17 cellular contexts compared by ENCODE assay signal in genomic region chr1:227781314-227781930, GRCh38. TPM values are rescaled to one million over a fixed set of nuclear protein-coding genes. Genes with fewer than 3 reads are reported as not detected.
DNase-seq lines count a peak whose midpoint lies in the region; ATAC-seq and TF ChIP-seq lines count a peak whose summit lies in the region.
"Had no signal": no experiment of that assay in that cellular context is flagged by ENCODE, and none has a peak within 500 bp of the region (broad histone marks: within the 10 kb centered on the region; RNA-seq: fewer than 3 reads in every experiment).

No MANE protein-coding gene starts in this region.

- H3K27me3 ChIP-seq in sigmoid colon (no peaks in the 10 kb centered on the region), tibial nerve (no peaks in the 10 kb centered on the region)

- H3K36me3 ChIP-seq in sigmoid colon: peaks cover 0 to 17% (median 5%) of the 10 kb centered on the region in 4 donors
- H3K36me3 ChIP-seq in tibial nerve: peaks cover 0 to 46% (median 0%) of the 10 kb centered on the region in 3 donors

- H3K4me1 ChIP-seq in sigmoid colon: peaks cover 0 to 20% (median 11%) of the 10 kb centered on the region in 4 donors
- peaks cover 0 to 7% (median 1%) of the 10 kb centered on the region in 4 donors for H3K4me1 ChIP-seq in tibial nerve

- no peak for TF ChIP-seq CTCF in sigmoid colon (IDR thresholded peaks at IDR 0.05)
- no peak for TF ChIP-seq CTCF in tibial nerve (IDR thresholded peaks at IDR 0.05)

- no peak overlapping the region for H3K27ac Mint-ChIP-seq in stimulated activated naive CD8-positive, alpha-beta T cell treated with anti-CD3 and anti-CD28 coated beads, Interleukin-15, amount 100 ng/mL, for 72 hours
- H3K27ac Mint-ChIP-seq: CD8-positive, alpha-beta T cell had no signal

- WGBS in sigmoid colon, 2 donors: 95 to 96% methylated on average over 15 of the region's 15 CpGs
- WGBS in tibial nerve, 2 donors: 90 to 92% methylated on average over 12 to 14 of the region's 15 CpGs

- no peak for TF ChIP-seq EP300 in sigmoid colon (IDR thresholded peaks at IDR 0.05)
- no peak for TF ChIP-seq EP300 in tibial nerve (IDR thresholded peaks at IDR 0.05)

- H3K4me3 ChIP-seq in sigmoid colon: no peak overlapping the region
- no peak overlapping the region for H3K4me3 ChIP-seq in tibial nerve

- no peak for TF ChIP-seq POLR2A in sigmoid colon (IDR thresholded peaks at IDR 0.05)
- TF ChIP-seq POLR2A in tibial nerve (IDR thresholded peaks at IDR 0.05): no peak

- intact Hi-C loops in sigmoid colon (cut with DNase I): no loop called here

- H3K27ac ChIP-seq in sigmoid colon (no peak overlapping the region), tibial nerve (no peak overlapping the region)

- H3K9me3 ChIP-seq in sigmoid colon (no peaks in the 10 kb centered on the region), tibial nerve (no peaks in the 10 kb centered on the region)

- H3K9me3 Mint-ChIP-seq in stimulated activated naive CD8-positive, alpha-beta T cell treated with anti-CD3 and anti-CD28 coated beads, Interleukin-15, amount 100 ng/mL, for 72 hours: no peaks in the 10 kb centered on the region
- H3K9me3 Mint-ChIP-seq: CD8-positive, alpha-beta T cell had no signal

- H3K4me1 Mint-ChIP-seq in stimulated activated naive CD8-positive, alpha-beta T cell treated with anti-CD3 and anti-CD28 coated beads, Interleukin-15, amount 100 ng/mL, for 72 hours: peaks cover 10% of the 10 kb centered on the region

- H3K4me3 Mint-ChIP-seq in stimulated activated naive CD8-positive, alpha-beta T cell treated with anti-CD3 and anti-CD28 coated beads, Interleukin-15, amount 100 ng/mL, for 72 hours: no peak overlapping the region
- H3K4me3 Mint-ChIP-seq: CD8-positive, alpha-beta T cell had no signal

- DNase-seq in stimulated activated naive CD8-positive, alpha-beta T cell treated with anti-CD3 and anti-CD28 coated beads, Interleukin-15, amount 100 ng/mL, for 72 hours: no peak
- DNase-seq in stimulated activated naive CD8-positive, alpha-beta T cell treated with anti-CD3 and anti-CD28 coated beads, Interleukin-15, Interleukin-2, amounts not matched to agents 100 U/mL and 50 U/mL, for 24 hours: no peak
- peak; percentile 47 for DNase-seq in islet precursor cell
- DNase-seq in sigmoid colon: peak; percentile 49
- no peak for DNase-seq in 8988T
- no peak for DNase-seq in DMS79 treated with DMSO at 0.1 percent for 48 hours (lab: John Stamatoyannopoulos, UW)
- DNase-seq in tibial nerve (ENCODE audit: low spot score in 2 of 2): no peak
- DNase-seq: EL, Kasumi-1, NCI-H1417 treated with DMSO at 0.1 percent for 48 hours, NCI-H2029, NCI-H2171 treated with DMSO at 0.1 percent for 48 hours, NCI-H774, SHP77 had no signal

- peak; percentile 16 for ATAC-seq in stimulated activated naive CD8-positive, alpha-beta T cell treated with anti-CD3 and anti-CD28 coated beads, Interleukin-15, amount 100 ng/mL, for 72 hours
- no peak for ATAC-seq in stimulated activated naive CD8-positive, alpha-beta T cell treated with anti-CD3 and anti-CD28 coated beads, Interleukin-15, Interleukin-2, amounts not matched to agents 100 U/mL and 50 U/mL, for 24 hours
- ATAC-seq: CD8-positive, alpha-beta T cell had no signal

- peaks cover 6% of the 10 kb centered on the region for H3K27me3 Mint-ChIP-seq in stimulated activated naive CD8-positive, alpha-beta T cell treated with anti-CD3 and anti-CD28 coated beads, Interleukin-15, amount 100 ng/mL, for 72 hours

RNA-seq across cellular contexts. Expression of gene PRSS38, which starts 34.1 kb away (rescaled TPM):
- total RNA-seq in sigmoid colon: not detected
- not detected for polyA plus RNA-seq in sigmoid colon
- not detected for total RNA-seq in tibial nerve
- total RNA-seq: CD8-positive, alpha-beta T cell; NCI-H460 had no signal
- polyA plus RNA-seq: BJ had no signal

RNA-seq across cellular contexts. Expression of gene SNAP47, which starts 46.2 kb away (rescaled TPM):
- total RNA-seq in sigmoid colon (10 to 100 TPM; 33.9 to 51.6 (median 35.8) TPM), tibial nerve (10 to 100 TPM; 49.4 to 69.9 (median 62.8) TPM)
- polyA plus RNA-seq in sigmoid colon: 10 to 100 TPM; 13.8 to 19.9 (median 17.1) TPM

RNA-seq across cellular contexts. Expression of gene JMJD4, which starts 46.3 kb away (rescaled TPM):
- total RNA-seq in sigmoid colon (10 to 100 TPM; 13.8 to 20.5 (median 14.8) TPM), tibial nerve (10 to 100 TPM; 33.4 to 45.3 (median 40.6) TPM)
- polyA plus RNA-seq in sigmoid colon: 10 to 100 TPM in 1 of 3 donors, 1 to 10 TPM in 2; 7.8 to 13.5 (median 8.8) TPM

Comparison
In these comparisons a context has a peak if more than half of its experiments do, and no peak if none do; other contexts are left out.
1. DNase-seq: peak in islet precursor cell (single experiment) and sigmoid colon (single experiment); none in stimulated activated naive CD8-positive, alpha-beta T cell treated with anti-CD3 and anti-CD28 coated beads, Interleukin-15, amount 100 ng/mL, for 72 hours (0 of 2), stimulated activated naive CD8-positive, alpha-beta T cell treated with anti-CD3 and anti-CD28 coated beads, Interleukin-15, Interleukin-2, amounts not matched to agents 100 U/mL and 50 U/mL, for 24 hours (single experiment), 8988T (single experiment), DMS79 treated with DMSO at 0.1 percent for 48 hours (single experiment) and tibial nerve (0 of 2).